In the genomic region with DNA sequence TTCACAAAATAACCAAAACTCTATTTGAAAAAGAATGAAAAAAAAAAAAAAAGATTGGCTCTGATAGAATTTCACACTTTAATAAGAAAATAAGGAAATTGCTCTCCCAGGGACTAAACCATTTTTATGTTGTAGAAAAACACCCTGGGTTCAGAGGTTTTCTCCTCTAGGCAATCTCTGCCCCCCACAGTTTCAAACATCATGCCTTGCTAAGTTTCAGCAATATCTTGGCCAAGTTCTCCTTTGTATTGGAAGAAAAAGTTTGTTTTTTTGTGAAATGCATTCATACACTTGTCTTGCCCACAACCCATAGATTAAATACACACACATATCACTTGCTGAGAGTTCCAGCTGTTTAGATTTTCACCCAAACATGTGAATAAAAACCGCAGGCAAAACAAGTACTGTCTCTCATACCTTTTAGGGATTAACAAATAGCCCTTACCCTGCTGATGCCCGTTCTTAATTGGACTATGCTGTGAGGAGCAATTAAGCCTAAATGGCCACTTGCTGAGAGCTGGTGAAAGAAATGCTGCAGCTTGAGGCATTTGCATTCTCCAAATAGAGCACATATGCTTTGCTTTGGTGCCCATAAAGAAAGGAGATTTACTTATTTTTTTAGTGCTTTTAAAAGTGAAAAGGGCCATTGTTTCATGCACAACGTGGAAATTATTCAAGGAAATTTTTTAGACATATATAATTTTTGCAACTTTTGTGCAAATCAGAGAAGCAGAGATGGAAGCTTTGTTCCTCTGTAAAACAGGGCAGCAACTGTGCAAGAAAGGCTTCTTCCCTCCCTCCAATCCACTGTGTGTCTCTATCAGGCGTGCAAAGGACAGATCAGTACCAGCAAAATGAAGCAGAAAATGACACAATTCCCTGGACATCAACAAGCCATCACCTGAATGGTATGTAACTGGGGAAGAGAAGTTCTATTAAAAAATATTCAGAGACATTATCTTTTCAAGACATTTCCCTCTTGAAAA, we compare ENCODE assay signal across 20 cellular contexts.
DNase-seq lines count a peak whose midpoint lies in the region; ATAC-seq and TF ChIP-seq lines count a peak whose summit lies in the region.
"Had no signal": no experiment of that assay in that cellular context is flagged by ENCODE, and none has a peak within 500 bp of the region (broad histone marks: within the 10 kb centered on the region; RNA-seq: fewer than 3 reads in every experiment).

No MANE protein-coding gene starts in this region.

- CTCF ChIA-PET in MCF 10A (lab: Yijun Ruan, JAX) = interaction anchor here (0.6 to 1.0 kb wide), 3 partner anchors 15 to 100 kb away, joined by 3 read pairs; no protein-coding TSS in a partner anchor

- no peaks in the 10 kb centered on the region for H3K36me3 Mint-ChIP-seq in stimulated activated effector memory CD8-positive, alpha-beta T cell treated with anti-CD3 and anti-CD28 coated beads, Interleukin-12 subunit alpha, Interleukin-12 subunit beta, amount 100 ng/mL, for 72 hours
- peaks cover 6% of the 10 kb centered on the region for H3K36me3 Mint-ChIP-seq in MCF 10A (ENCODE audit: insufficient read depth, unreplicated experiment)
- H3K36me3 Mint-ChIP-seq: activated CD4-positive, alpha-beta memory T cell treated with anti-CD3 and anti-CD28 coated beads for 36 hours; activated naive CD4-positive, alpha-beta T cell treated with anti-CD3 and anti-CD28 coated beads, Interleukin-2, amount 50 U/mL, for 24 hours; CD8-positive, alpha-beta memory T cell; immature natural killer cell had no signal

- no peaks in the 10 kb centered on the region for H3K9me3 Mint-ChIP-seq in stimulated activated effector memory CD8-positive, alpha-beta T cell treated with anti-CD3 and anti-CD28 coated beads, Interleukin-12 subunit alpha, Interleukin-12 subunit beta, amount 100 ng/mL, for 72 hours
- H3K9me3 Mint-ChIP-seq in MCF 10A (ENCODE audit: unreplicated experiment) = no peaks in the 10 kb centered on the region

- H3K27ac Mint-ChIP-seq in stimulated activated effector memory CD8-positive, alpha-beta T cell treated with anti-CD3 and anti-CD28 coated beads, Interleukin-12 subunit alpha, Interleukin-12 subunit beta, amount 100 ng/mL, for 72 hours = no peak overlapping the region
- H3K27ac Mint-ChIP-seq in MCF 10A (ENCODE audit: low read depth, unreplicated experiment) = no peak overlapping the region
- H3K27ac Mint-ChIP-seq: activated CD4-positive, alpha-beta memory T cell treated with anti-CD3 and anti-CD28 coated beads for 36 hours; activated naive CD4-positive, alpha-beta T cell treated with anti-CD3 and anti-CD28 coated beads, Interleukin-2, amount 50 U/mL, for 24 hours; activated T-cell treated with anti-CD3 and anti-CD28 coated beads, Interleukin-2, amount 50 U/mL, for 24 hours; CD8-positive, alpha-beta memory T cell; immature natural killer cell had no signal

- no peaks in the 10 kb centered on the region for H3K27me3 Mint-ChIP-seq in MCF 10A (ENCODE audit: insufficient read depth, unreplicated experiment)
- H3K27me3 Mint-ChIP-seq: activated CD4-positive, alpha-beta memory T cell treated with anti-CD3 and anti-CD28 coated beads for 36 hours had no signal

- intact Hi-C loops in MCF 10A (cut with micrococcal nuclease) = no loop called here

- no peak for ATAC-seq in stimulated activated effector memory CD8-positive, alpha-beta T cell treated with anti-CD3 and anti-CD28 coated beads, Interleukin-12 subunit alpha, Interleukin-12 subunit beta, amount 100 ng/mL, for 72 hours
- no peak for ATAC-seq in GM18498 (IDR thresholded peaks at IDR 0.05; ENCODE audit: unreplicated experiment)
- ATAC-seq: foreskin keratinocyte had no signal

- no TSS peak for BruUV-seq in MCF 10A (replicated peaks; lab: Mats Ljungman, UMichigan)

- no peaks in the 10 kb centered on the region for H3K9me3 ChIP-seq in iPS-18a (ENCODE audit: control insufficient read depth, low read depth, low read length)
- H3K9me3 ChIP-seq: Peyer's patch had no signal

- peaks cover 30% of the 10 kb centered on the region for H3K4me1 ChIP-seq in iPS-18a (ENCODE audit: control insufficient read depth, low read depth, low read length)
- H3K4me1 ChIP-seq: foreskin keratinocyte, parathyroid adenoma, Peyer's patch had no signal

- no peak overlapping the region for H3K27ac ChIP-seq in iPS-18a (ENCODE audit: low read length)
- H3K27ac ChIP-seq: coronary artery, foreskin keratinocyte, parathyroid adenoma, Peyer's patch had no signal

- DNase-seq in DMS79 treated with DMSO at 0.1 percent for 48 hours (lab: John Stamatoyannopoulos, UW) = peak; percentile 7
- peak; percentile 62 to 94 (median 76) for DNase-seq in NCI-H1417 (lab: John Stamatoyannopoulos, UW)
- peak; percentile 84 for DNase-seq in NCI-H748 treated with DMSO at 0.1 percent for 48 hours (lab: John Stamatoyannopoulos, UW)
- no peak for DNase-seq in activated CD4-positive, alpha-beta T cell treated with anti-CD3 and anti-CD28 coated beads for 4 hours
- no peak for DNase-seq in stimulated activated effector memory CD8-positive, alpha-beta T cell treated with anti-CD3 and anti-CD28 coated beads, Interleukin-12 subunit alpha, Interleukin-12 subunit beta, amount 100 ng/mL, for 72 hours (ENCODE audit: low spot score in 2 of 2)
- DNase-seq in MCF 10A (ENCODE audit: unreplicated experiment) = no peak
- DNase-seq: activated CD4-positive, alpha-beta memory T cell treated with anti-CD3 and anti-CD28 coated beads for 36 hours; activated T-cell treated with anti-CD3 and anti-CD28 coated beads, Interleukin-2, amount 50 U/mL, for 24 hours; CD8-positive, alpha-beta memory T cell; EL; foreskin keratinocyte; immature natural killer cell; NCI-H510A; Peyer's patch; stimulated activated CD4-positive, alpha-beta T cell treated with anti-CD3 and anti-CD28 coated beads, Interleukin-2, amount 100 ng/mL, for 48 hours had no signal

- no peaks in the 10 kb centered on the region for H3K36me3 ChIP-seq in iPS-18a (ENCODE audit: control insufficient read depth, low read depth, low read length)
- H3K36me3 ChIP-seq: Peyer's patch had no signal

- peaks cover 29% of the 10 kb centered on the region for H3K27me3 ChIP-seq in iPS-18a (ENCODE audit: control insufficient read depth, insufficient read depth, low read length)
- H3K27me3 ChIP-seq: foreskin keratinocyte, Peyer's patch had no signal

- TF ChIP-seq CTCF in MCF 10A (IDR thresholded peaks at IDR 0.05; ENCODE audit: unreplicated experiment) = no peak

- H3K4me3 ChIP-seq in iPS-18a (ENCODE audit: low read length) = peak overlapping the region; percentile 12
- H3K4me3 ChIP-seq: coronary artery, Peyer's patch had no signal

- POLR2A ChIA-PET in MCF 10A (lab: Yijun Ruan, JAX) = no interaction called here

- no peaks in the 10 kb centered on the region for H3K4me1 Mint-ChIP-seq in stimulated activated effector memory CD8-positive, alpha-beta T cell treated with anti-CD3 and anti-CD28 coated beads, Interleukin-12 subunit alpha, Interleukin-12 subunit beta, amount 100 ng/mL, for 72 hours
- no peaks in the 10 kb centered on the region for H3K4me1 Mint-ChIP-seq in MCF 10A (ENCODE audit: insufficient read depth, unreplicated experiment)
- H3K4me1 Mint-ChIP-seq: activated naive CD4-positive, alpha-beta T cell treated with anti-CD3 and anti-CD28 coated beads, Interleukin-2, amount 50 U/mL, for 24 hours; CD8-positive, alpha-beta memory T cell; immature natural killer cell had no signal

- no peak overlapping the region for H3K9ac ChIP-seq in iPS-18a (ENCODE audit: low read length)
- H3K9ac ChIP-seq: parathyroid adenoma had no signal

- H3K4me3 Mint-ChIP-seq in stimulated activated effector memory CD8-positive, alpha-beta T cell treated with anti-CD3 and anti-CD28 coated beads, Interleukin-12 subunit alpha, Interleukin-12 subunit beta, amount 100 ng/mL, for 72 hours = no peak overlapping the region
- no peak overlapping the region for H3K4me3 Mint-ChIP-seq in MCF 10A (ENCODE audit: unreplicated experiment)
- H3K4me3 Mint-ChIP-seq: activated CD4-positive, alpha-beta memory T cell treated with anti-CD3 and anti-CD28 coated beads for 36 hours; activated naive CD4-positive, alpha-beta T cell treated with anti-CD3 and anti-CD28 coated beads, Interleukin-2, amount 50 U/mL, for 24 hours; activated T-cell treated with anti-CD3 and anti-CD28 coated beads, Interleukin-2, amount 50 U/mL, for 24 hours; CD8-positive, alpha-beta memory T cell; immature natural killer cell had no signal

Comparison
In these comparisons a context has a peak if more than half of its experiments do, and no peak if none do; other contexts are left out.
1. DNase-seq: peak in DMS79 treated with DMSO at 0.1 percent for 48 hours (single experiment), NCI-H1417 (3 of 3) and NCI-H748 treated with DMSO at 0.1 percent for 48 hours (single experiment); none in activated CD4-positive, alpha-beta T cell treated with anti-CD3 and anti-CD28 coated beads for 4 hours (0 of 2), stimulated activated effector memory CD8-positive, alpha-beta T cell treated with anti-CD3 and anti-CD28 coated beads, Interleukin-12 subunit alpha, Interleukin-12 subunit beta, amount 100 ng/mL, for 72 hours (0 of 2) and MCF 10A (single experiment).